27 cellular contexts compared by ENCODE assay signal in genomic region chr3:10404377-10404776, GRCh38.
"Had no signal": no experiment of that assay in that cellular context is flagged by ENCODE, and none has a peak within 500 bp of the region (broad histone marks: within the 10 kb centered on the region; RNA-seq: fewer than 3 reads in every experiment).

No MANE protein-coding gene starts in this region.

- H3K9ac ChIP-seq: neural progenitor cell, parathyroid adenoma had no signal

- DNase-seq: natural killer cell; occipital lobe; ovary; psoas muscle; right cardiac atrium; right lobe of liver; sigmoid colon; small intestine; stimulated activated CD4-positive, alpha-beta T cell treated with anti-CD3 and anti-CD28 coated beads, Interleukin-15, amount 100 ng/mL, for 24 hours; stimulated activated CD4-positive, alpha-beta T cell treated with anti-CD3 and anti-CD28 coated beads, Interleukin-2, amount 100 ng/mL, for 24 hours; stimulated activated CD4-positive, alpha-beta T cell treated with anti-CD3 and anti-CD28 coated beads, Interleukin-2, amount 100 ng/mL, for 48 hours; stimulated activated CD4-positive, alpha-beta T cell treated with anti-CD3 and anti-CD28 coated beads, Interleukin-4, amount 100 ng/mL, for 24 hours; stimulated activated naive B cell treated with anti-CD40 and anti-IgM and Interleukin-4, amounts not matched to agents 10 μg/mL and 1 μg/mL and 100 μg/mL, for 72 hours; stimulated activated naive CD4-positive, alpha-beta T cell treated with Interleukin-2 at 50 U/mL for 16 hours; stomach; thyroid gland; trophoblast cell; upper lobe of left lung had no signal

- H2AFZ ChIP-seq: neural progenitor cell, parathyroid adenoma had no signal

- H3K4me3 ChIP-seq: neural progenitor cell, ovary, psoas muscle, right lobe of liver, sigmoid colon, stomach, thoracic aorta, thyroid gland, tibial nerve, upper lobe of left lung, vagina had no signal

- H3K4me1 ChIP-seq: neural progenitor cell, parathyroid adenoma, psoas muscle, right lobe of liver, sigmoid colon, stomach, thyroid gland, tibial nerve, upper lobe of left lung, vagina had no signal

- FAIRE-seq: small intestine, urothelium cell line had no signal

- H3K79me2 ChIP-seq: parathyroid adenoma had no signal

- H3K4me1 Mint-ChIP-seq: natural killer cell, nephron, neural progenitor cell had no signal

- ATAC-seq: natural killer cell; psoas muscle; right cardiac atrium; right lobe of liver; stimulated activated effector memory CD8-positive, alpha-beta T cell treated with anti-CD3 and anti-CD28 coated beads, Interleukin-12 subunit alpha, Interleukin-12 subunit beta, amount 100 ng/mL, for 72 hours had no signal

- H3K9me3 Mint-ChIP-seq: natural killer cell; nephron; neural progenitor cell; stimulated activated effector memory CD8-positive, alpha-beta T cell treated with anti-CD3 and anti-CD28 coated beads, Interleukin-12 subunit alpha, Interleukin-12 subunit beta, amount 100 ng/mL, for 72 hours; stimulated activated naive B cell treated with anti-CD40 and anti-IgM and Interleukin-4, amounts not matched to agents 10 μg/mL and 1 μg/mL and 100 μg/mL, for 72 hours had no signal

- H3K27me3 Mint-ChIP-seq: progenitor cell of endocrine pancreas; stimulated activated naive B cell treated with anti-CD40 and anti-IgM and Interleukin-4, amounts not matched to agents 10 μg/mL and 1 μg/mL and 100 μg/mL, for 72 hours had no signal

- H3K4me2 ChIP-seq: neural progenitor cell had no signal

- H3K4me3 Mint-ChIP-seq: natural killer cell; nephron; neural progenitor cell; stimulated activated effector memory CD8-positive, alpha-beta T cell treated with anti-CD3 and anti-CD28 coated beads, Interleukin-12 subunit alpha, Interleukin-12 subunit beta, amount 100 ng/mL, for 72 hours; stimulated activated naive B cell treated with anti-CD40 and anti-IgM and Interleukin-4, amounts not matched to agents 10 μg/mL and 1 μg/mL and 100 μg/mL, for 72 hours had no signal

- H3K36me3 ChIP-seq: neural progenitor cell, ovary, sigmoid colon, stomach, thoracic aorta, thyroid gland, upper lobe of left lung, vagina had no signal

- H3K36me3 Mint-ChIP-seq: natural killer cell; neural progenitor cell; stimulated activated effector memory CD8-positive, alpha-beta T cell treated with anti-CD3 and anti-CD28 coated beads, Interleukin-12 subunit alpha, Interleukin-12 subunit beta, amount 100 ng/mL, for 72 hours; stimulated activated naive B cell treated with anti-CD40 and anti-IgM and Interleukin-4, amounts not matched to agents 10 μg/mL and 1 μg/mL and 100 μg/mL, for 72 hours had no signal

- H3K9me3 ChIP-seq: ovary, psoas muscle, right lobe of liver, sigmoid colon, stomach, thoracic aorta, thyroid gland, tibial nerve, upper lobe of left lung, vagina had no signal

- H3K27ac Mint-ChIP-seq: natural killer cell; nephron; neural progenitor cell; progenitor cell of endocrine pancreas; stimulated activated effector memory CD8-positive, alpha-beta T cell treated with anti-CD3 and anti-CD28 coated beads, Interleukin-12 subunit alpha, Interleukin-12 subunit beta, amount 100 ng/mL, for 72 hours; stimulated activated naive B cell treated with anti-CD40 and anti-IgM and Interleukin-4, amounts not matched to agents 10 μg/mL and 1 μg/mL and 100 μg/mL, for 72 hours had no signal

- H3K27me3 ChIP-seq: neural progenitor cell, ovary, right lobe of liver, sigmoid colon, stomach, thyroid gland, tibial nerve, upper lobe of left lung, vagina had no signal

- H3K27ac ChIP-seq: neural progenitor cell, ovary, parathyroid adenoma, psoas muscle, right lobe of liver, sigmoid colon, stomach, thoracic aorta, thyroid gland, tibial nerve, upper lobe of left lung, vagina had no signal
